ENCODE assay signal across 26 cellular contexts in the genomic region with DNA sequence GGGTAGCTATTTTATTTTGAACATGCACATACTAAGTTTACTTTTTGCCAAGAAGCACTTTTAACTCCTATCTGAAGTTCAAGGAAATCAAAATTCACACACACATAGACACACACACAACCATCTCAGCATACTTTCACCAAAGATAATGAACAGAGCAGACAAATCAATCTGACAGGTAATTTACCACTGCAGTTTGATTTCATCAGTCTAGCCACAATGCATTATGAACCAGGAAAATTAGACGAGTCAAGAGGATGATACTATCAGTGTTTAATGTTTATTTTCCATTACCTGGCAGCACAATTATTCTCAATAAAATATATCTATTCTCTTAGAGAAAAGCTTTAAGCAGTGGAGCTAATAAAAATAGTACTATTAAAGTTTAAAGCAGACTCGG.
DNase-seq lines count a peak whose midpoint lies in the region; ATAC-seq, FAIRE-seq and TF ChIP-seq lines count a peak whose summit lies in the region.
"Had no signal": no experiment of that assay in that cellular context is flagged by ENCODE, and none has a peak within 500 bp of the region (broad histone marks: within the 10 kb centered on the region; RNA-seq: fewer than 3 reads in every experiment).

No MANE protein-coding gene starts in this region.

- no peaks in the 10 kb centered on the region for H3K36me3 ChIP-seq in parathyroid adenoma (ENCODE audit: control insufficient read depth, insufficient read depth, low read length)
- H3K36me3 ChIP-seq in small intestine (ENCODE audit: control insufficient read depth in 2 of 2, insufficient read depth in 2 of 2, low read length in 2 of 2), result no peaks in the 10 kb centered on the region
- H3K36me3 ChIP-seq: BE2C; BLaER1 treated with 17β-estradiol and CSF1 and Interleukin-3, amounts not matched to agents 10 nM and 100 nM had no signal

- DNase-seq in LNCaP clone FGC (ENCODE audit: low read depth) (peak; percentile 18), SK-N-DZ (ENCODE audit: low spot score) (peak; percentile 22), small intestine (no peak)
- DNase-seq in activated naive CD4-positive, alpha-beta T cell (lab: John Stamatoyannopoulos, UW), result no peak
- DNase-seq: 8988T; ACHN; AML-193; BE2C; CD4-positive, alpha-beta T cell; CD8-positive, alpha-beta memory T cell; DMS 273 treated with DMSO at 0.1 percent for 48 hours; DMS79; EL; GDM1; GM23248; H7; HCEC 1CT had no signal

- ATAC-seq in HG02610 (IDR thresholded peaks at IDR 0.05; ENCODE audit: unreplicated experiment), result no peak
- ATAC-seq: A549, GM12878 had no signal

- no peak overlapping the region for H3K9ac ChIP-seq in parathyroid adenoma
- H3K9ac ChIP-seq: BLaER1 treated with 17β-estradiol and CSF1 and Interleukin-3, amounts not matched to agents 10 nM and 100 nM; GM23248 had no signal

- H3K4me3 ChIP-seq in LNCaP clone FGC (ENCODE audit: low read depth, low read length), result peak overlapping the region; percentile 24; the same call in 1 of the 2 replicates
- no peak overlapping the region for H3K4me3 ChIP-seq in parathyroid adenoma (ENCODE audit: low read depth, low read length)
- H3K4me3 ChIP-seq in small intestine (ENCODE audit: low read depth in 1 of 2, low read length in 2 of 2), result no peak overlapping the region
- H3K4me3 ChIP-seq: A549; BLaER1 treated with 17β-estradiol and CSF1 and Interleukin-3, amounts not matched to agents 10 nM and 100 nM; GM12878; GM23248 had no signal

- peak overlapping the region; percentile 51 for H2AFZ ChIP-seq in parathyroid adenoma
- H2AFZ ChIP-seq: GM23248 had no signal

- H3K4me2 ChIP-seq in parathyroid adenoma (ENCODE audit: low read length), result peak overlapping the region; percentile 23
- H3K4me2 ChIP-seq: A549; BLaER1 treated with 17β-estradiol and CSF1 and Interleukin-3, amounts not matched to agents 10 nM and 100 nM had no signal

- H3K9me3 ChIP-seq in parathyroid adenoma (ENCODE audit: control insufficient read depth, low read length) (no peaks in the 10 kb centered on the region), small intestine (ENCODE audit: control insufficient read depth, low read depth) (no peaks in the 10 kb centered on the region)
- H3K9me3 ChIP-seq: A549, BE2C had no signal

- H3K27ac ChIP-seq in VCaP, result peak overlapping the region; percentile 34
- H3K27ac ChIP-seq in parathyroid adenoma, result no peak overlapping the region
- H3K27ac ChIP-seq in small intestine (ENCODE audit: low read depth in 1 of 2, low read length in 1 of 2), result no peak overlapping the region
- H3K27ac ChIP-seq: A549; BLaER1 treated with 17β-estradiol and CSF1 and Interleukin-3, amounts not matched to agents 10 nM and 100 nM; GM23248 had no signal

- TF ChIP-seq CTCF in LNCaP clone FGC (IDR thresholded peaks at IDR 0.05; ENCODE audit: control insufficient read depth, extremely low read depth, insufficient read depth), result no peak
- no peak for TF ChIP-seq CTCF in VCaP (conservative IDR thresholded peaks at IDR 0.05)
- TF ChIP-seq CTCF in parathyroid adenoma (IDR thresholded peaks at IDR 0.05), result no peak

- H3K79me2 ChIP-seq in parathyroid adenoma, result no peaks in the 10 kb centered on the region

- no peaks in the 10 kb centered on the region for H3K4me1 ChIP-seq in parathyroid adenoma
- H3K4me1 ChIP-seq in small intestine (ENCODE audit: control insufficient read depth in 2 of 2, insufficient read depth in 1 of 2, low read depth in 1 of 2, low read length in 1 of 2), result no peaks in the 10 kb centered on the region
- H3K4me1 ChIP-seq: A549; BLaER1 treated with 17β-estradiol and CSF1 and Interleukin-3, amounts not matched to agents 10 nM and 100 nM had no signal

- 48 to 66% (median 49%) methylated on average over 2 of the region's 2 CpGs for WGBS in small intestine, 3 donors

- FAIRE-seq in small intestine (lab: Jason Lieb, UNC), result no peak
- FAIRE-seq: A549, D721Med, GM12878, GM19239, H1 had no signal

- H3K27me3 ChIP-seq in parathyroid adenoma (ENCODE audit: control insufficient read depth, insufficient read depth, low read length), result no peaks in the 10 kb centered on the region
- H3K27me3 ChIP-seq in small intestine (ENCODE audit: control insufficient read depth in 2 of 2, insufficient read depth in 2 of 2, low read length in 2 of 2), result no peaks in the 10 kb centered on the region
- H3K27me3 ChIP-seq: BE2C; BLaER1 treated with 17β-estradiol and CSF1 and Interleukin-3, amounts not matched to agents 10 nM and 100 nM had no signal

Comparison
In these comparisons a context has a peak if more than half of its experiments do, and no peak if none do; other contexts are left out.
1. DNase-seq: peak in LNCaP clone FGC (single experiment) and SK-N-DZ (single experiment); none in small intestine (single experiment) and activated naive CD4-positive, alpha-beta T cell (0 of 4).